Comparison of ENCODE assay signal across 8 cellular contexts in the genomic region with DNA sequence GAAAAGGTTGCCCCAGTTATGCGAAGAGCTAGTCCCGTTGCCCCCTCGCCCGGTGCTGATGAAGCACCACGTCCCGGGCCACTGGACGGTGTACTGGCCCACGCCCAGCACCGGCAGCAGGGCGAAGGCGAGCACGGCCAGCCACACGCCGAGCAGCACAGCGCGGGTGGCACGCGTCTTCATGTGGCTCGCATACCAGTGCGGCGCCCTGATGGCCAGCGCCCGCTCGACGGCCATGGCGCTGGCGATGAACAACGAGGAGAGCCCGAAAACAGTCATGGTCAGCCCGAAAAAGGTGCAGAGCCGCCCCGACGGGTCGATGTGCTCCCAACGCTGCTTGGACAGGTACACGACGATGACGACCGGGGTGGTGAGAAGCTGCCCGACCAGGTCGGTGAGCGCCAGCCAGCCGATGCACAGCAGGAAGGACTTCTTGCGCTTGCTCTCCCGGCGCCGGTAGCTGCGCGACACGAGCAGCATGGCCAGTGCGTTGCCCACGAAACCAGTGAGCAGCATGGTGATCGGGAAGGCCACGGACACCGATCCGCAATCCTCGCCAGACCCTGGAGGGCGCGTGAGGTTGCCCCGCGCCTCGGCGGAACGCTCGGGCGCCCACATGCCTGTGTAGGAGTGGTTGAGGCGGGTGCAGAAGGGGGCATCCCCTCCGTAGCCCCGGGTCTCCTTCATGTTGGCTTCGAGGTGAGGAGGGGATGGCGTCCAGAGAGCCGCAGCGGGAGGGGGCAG. TPM values are rescaled to one million over a fixed set of nuclear protein-coding genes. Genes with fewer than 3 reads are reported as not detected.
DNase-seq lines count a peak whose midpoint lies in the region; ATAC-seq and TF ChIP-seq lines count a peak whose summit lies in the region.

No MANE protein-coding gene starts in this region.

- TF ChIP-seq EP300 in stomach (IDR thresholded peaks at IDR 0.05): no peak

- H3K27me3 ChIP-seq in mammary epithelial cell (ENCODE audit: insufficient read depth, low read length) (peaks cover 22% of the 10 kb centered on the region), stomach (peaks cover 0 to 42% (median 22%) of the 10 kb centered on the region in 3 donors)

- peak; percentile 25 for ATAC-seq in left colon
- no peak for ATAC-seq in GM21737 (IDR thresholded peaks at IDR 0.05; ENCODE audit: unreplicated experiment)

- peak overlapping the region; percentile 96 for H3K4me2 ChIP-seq in mammary epithelial cell (ENCODE audit: insufficient read depth, low read depth, low read length)

- no peak for TF ChIP-seq POLR2A in stomach (IDR thresholded peaks at IDR 0.05)

- H3K36me3 ChIP-seq in mammary epithelial cell (ENCODE audit: insufficient read depth, low read length) (no peaks in the 10 kb centered on the region), stomach (no peaks in the 10 kb centered on the region)

- H3K4me1 ChIP-seq in mammary epithelial cell (ENCODE audit: insufficient read depth, low read length) (peaks cover 13% of the 10 kb centered on the region), stomach (peaks cover 8 to 37% (median 30%) of the 10 kb centered on the region in 4 donors)

- H3K79me2 ChIP-seq in mammary epithelial cell (ENCODE audit: insufficient read depth, low read length): no peaks in the 10 kb centered on the region

- H3K4me3 ChIP-seq in mammary epithelial cell (replicated peaks in 1 of 3; ENCODE audit: insufficient read depth in 1 of 3, low read depth in 2 of 3, low read length in 3 of 3) (peak overlapping the region; percentile 31 to 40 (median 34)), stomach (peak overlapping the region; percentile 53 to 64 (median 62))

- H3K27ac ChIP-seq in mammary epithelial cell (ENCODE audit: insufficient read depth, low read depth, low read length) (no peak overlapping the region), stomach (peak overlapping the region in 4 of 5 donors; percentile 42 to 76 (median 66))

- CTCF ChIA-PET in mammary epithelial cell (lab: Charles Lee; ENCODE audit: low non-redundant PET): no interaction called here

- dilution Hi-C loops in mammary epithelial cell (cut with HindIII; ENCODE audit: low sequenced_read_pairs): no loop called here

- DNase-seq in NCI-H82 (lab: John Stamatoyannopoulos, UW): peak; percentile 43
- no peak for DNase-seq in NCI-H82 treated with DMSO at 0.1 percent for 48 hours (lab: John Stamatoyannopoulos, UW; ENCODE audit: unreplicated experiment)
- peak; percentile 17 for DNase-seq in KBM-7
- DNase-seq in mammary epithelial cell: peak; percentile 20
- peak in 1 of 2 donors; percentile 19 for DNase-seq in left colon
- peak; percentile 37 for DNase-seq in stomach
- DNase-seq in effector CD8-positive, alpha-beta T cell (lab: John Stamatoyannopoulos, UW): no peak

- H3K9me3 ChIP-seq in mammary epithelial cell (replicated peaks; ENCODE audit: insufficient read depth, low read length) (no peaks in the 10 kb centered on the region), stomach (no peaks in the 10 kb centered on the region)

- H3K9ac ChIP-seq in mammary epithelial cell (ENCODE audit: insufficient read depth, low read length): no peak overlapping the region

- no TSS peak for BruUV-seq in mammary epithelial cell (replicated peaks; lab: Mats Ljungman, UMichigan)

- intact Hi-C loops in mammary epithelial cell (cut with micrococcal nuclease) (no loop called here), left colon (cut with DNase I, micrococcal nuclease) (no loop called here), stomach (cut with DNase I; ENCODE audit: low total_unique reads) (loop anchor here (10.0 kb wide), 1 partner anchor 362 kb away; no protein-coding TSS in a partner anchor)

- no peaks in the 10 kb centered on the region for H4K20me1 ChIP-seq in mammary epithelial cell (ENCODE audit: insufficient read depth, low read length)

- in situ Hi-C loops in KBM-7 (cut with MboI; ENCODE audit: low pct_unique_long_range_greater_than_20kb, low sequenced_read_pairs) (loop anchor here (25.0 kb wide), 1 partner anchor 510 kb away; no protein-coding TSS in a partner anchor), mammary epithelial cell (cut with MboI; ENCODE audit: low sequenced_read_pairs in 2 of 2) (loop anchor here (10.0 to 25.0 kb wide), 2 partner anchors 352 to 510 kb away; no protein-coding TSS in a partner anchor)

- H2AFZ ChIP-seq in mammary epithelial cell (ENCODE audit: low read depth, low read length): peak overlapping the region; percentile 91

- TF ChIP-seq CTCF in mammary epithelial cell (conservative IDR thresholded peaks at IDR 0.05 in 1 of 2, IDR thresholded peaks at IDR 0.05 in 1 of 2; ENCODE audit: extremely low read depth in 1 of 2, insufficient read depth in 1 of 2, low read depth in 1 of 2, low read length in 2 of 2): no peak
- no peak for TF ChIP-seq CTCF in stomach (IDR thresholded peaks at IDR 0.05)

- WGBS in mammary epithelial cell (ENCODE audit: low coverage, missing lambda C conversion rate): 11% methylated on average over 21 of the region's 73 CpGs
- WGBS in stomach, 5 donors: 2 to 8% (median 3%) methylated on average over 9 to 73 of the region's 73 CpGs

RNA-seq across cellular contexts. Expression of a gene that starts 0.6 kb away (rescaled TPM):
- not detected for total RNA-seq in mammary epithelial cell
- polyA plus RNA-seq in mammary epithelial cell: not detected
- not detected for polyA minus RNA-seq in mammary epithelial cell
- 1 to 10 TPM in 1 of 2 donors, under 1 TPM in 1; 0.49 to 2.7 TPM for total RNA-seq in left colon
- total RNA-seq in stomach: 10 to 100 TPM in 4 of 5 donors, 1 to 10 TPM in 1; 2.3 to 44.3 (median 22.7) TPM
- polyA plus RNA-seq in stomach: 10 to 100 TPM in 2 of 3 donors, 1 to 10 TPM in 1; 3.3 to 15.9 (median 14.5) TPM

RNA-seq across cellular contexts. Expression of a gene that starts 33.8 kb away (rescaled TPM):
- total RNA-seq in mammary epithelial cell (10 to 100 TPM; 40.7 to 80.8 TPM), left colon (10 to 100 TPM; 76.3 to 76.8 TPM), stomach (100 to 1,000 TPM in 1 of 5 donors, 10 to 100 TPM in 4; 33.9 to 178 (median 68.3) TPM)
- polyA plus RNA-seq in mammary epithelial cell (36.3 TPM), stomach (10 to 100 TPM; 19.9 to 47.0 (median 21.9) TPM)
- polyA minus RNA-seq in mammary epithelial cell: 28.1 TPM

Comparison
In these comparisons a context has a peak if more than half of its experiments do, and no peak if none do; other contexts are left out.
1. DNase-seq: peak in NCI-H82 (single experiment), KBM-7 (single experiment), mammary epithelial cell (single experiment) and stomach (single experiment); none in NCI-H82 treated with DMSO at 0.1 percent for 48 hours (single experiment) and effector CD8-positive, alpha-beta T cell (single experiment).